In the genomic region with DNA sequence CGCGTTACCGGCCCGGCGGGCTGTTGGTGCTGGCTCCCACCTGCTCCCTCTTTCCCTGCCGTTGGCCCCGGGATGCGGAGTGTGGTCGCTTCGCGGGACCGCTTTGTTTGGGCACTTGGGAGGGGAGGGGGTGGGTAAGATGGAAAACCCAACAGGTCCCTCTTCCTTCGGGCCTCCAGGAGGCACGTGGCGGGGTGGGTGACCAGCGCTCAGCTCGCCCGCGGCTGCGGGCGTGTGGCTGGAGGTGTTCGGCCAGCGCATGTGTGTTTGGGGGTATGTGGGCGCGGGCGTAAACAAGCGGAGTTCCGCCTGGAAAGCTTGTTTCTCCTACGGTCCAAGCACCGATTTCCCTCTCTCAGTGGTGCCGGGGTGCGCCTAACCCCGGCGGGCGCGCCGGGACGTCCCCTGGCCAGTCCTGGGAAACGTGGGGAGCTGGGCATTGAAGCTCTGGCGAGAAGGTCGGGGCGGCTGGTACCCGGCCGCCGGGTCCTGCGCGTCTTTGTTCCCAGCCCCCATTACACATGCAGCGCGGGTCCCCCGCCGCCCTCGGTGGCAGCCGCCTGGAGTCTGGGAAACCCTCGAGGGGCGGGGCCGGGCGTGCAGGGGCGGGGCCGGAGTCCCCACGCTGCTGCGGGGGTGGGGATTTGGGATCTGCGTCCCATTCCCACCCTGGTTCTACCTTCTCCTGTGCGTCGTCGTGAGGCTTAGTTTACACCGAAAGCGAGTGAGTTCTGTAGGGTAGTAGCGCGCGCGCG, we compare ENCODE assay signal across 8 cellular contexts. TPM values are rescaled to one million over a fixed set of nuclear protein-coding genes. Genes with fewer than 3 reads are reported as not detected.
DNase-seq lines count a peak whose midpoint lies in the region; ATAC-seq and TF ChIP-seq lines count a peak whose summit lies in the region.

No MANE protein-coding gene starts in this region.

- no peak overlapping the region for H3K27ac ChIP-seq in AG04450 (ENCODE audit: low read depth, low read length)
- no peak overlapping the region for H3K27ac ChIP-seq in KMS-11
- H3K27ac ChIP-seq in SJSA1 = no peak overlapping the region

- no peaks in the 10 kb centered on the region for H4K20me1 ChIP-seq in KMS-11 (ENCODE audit: insufficient read depth)

- ATAC-seq in GM18868 (IDR thresholded peaks at IDR 0.05; ENCODE audit: unreplicated experiment) = peak; percentile 27

- POLR2A ChIA-PET in AG04450 (lab: Yijun Ruan, JAX) = interaction anchor here (0.8 kb wide), 1 partner anchor 37 kb away, joined by 3 read pairs; no protein-coding TSS in a partner anchor

- peaks cover 3% of the 10 kb centered on the region for H3K4me1 ChIP-seq in KMS-11 (ENCODE audit: low read depth, poor library complexity, severe bottlenecking)
- peaks cover 13% of the 10 kb centered on the region; the same call in 1 of the 2 replicates for H3K4me1 ChIP-seq in SJSA1 (replicated peaks)

- H2AFZ ChIP-seq in KMS-11 (ENCODE audit: low read depth) = peak overlapping the region; percentile 67

- no peaks in the 10 kb centered on the region; the same call in 1 of the 2 replicates for H3K9me3 ChIP-seq in AG04450 (ENCODE audit: control insufficient read depth, insufficient read depth, low read length)
- H3K9me3 ChIP-seq in SJSA1 (replicated peaks) = peaks cover 4% of the 10 kb centered on the region; the same call in 1 of the 2 replicates

- H3K36me3 ChIP-seq in KMS-11 (ENCODE audit: insufficient read depth) = no peaks in the 10 kb centered on the region
- H3K36me3 ChIP-seq in SJSA1 = no peaks in the 10 kb centered on the region

- H3K79me2 ChIP-seq in KMS-11 (ENCODE audit: insufficient read depth, low read depth) = no peaks in the 10 kb centered on the region

- H3K4me1 Mint-ChIP-seq in brain = peaks cover 51% of the 10 kb centered on the region

- H3K4me3 ChIP-seq in AG04450 (ENCODE audit: low read depth, low read length) = peak overlapping the region; percentile 70
- no peak overlapping the region for H3K4me3 ChIP-seq in KMS-11 (IDR thresholded peaks at IDR 0.05; ENCODE audit: insufficient read depth, low read depth, low read length)
- peak overlapping the region; percentile 90 for H3K4me3 ChIP-seq in SJSA1
- peak overlapping the region; percentile 93 for H3K4me3 ChIP-seq in iPS-11a (ENCODE audit: low read depth, low read length)
- H3K4me3 ChIP-seq in retinal pigment epithelial cell (ENCODE audit: low read length) = peak overlapping the region; percentile 70

- H3K36me3 Mint-ChIP-seq in brain = peaks cover 23% of the 10 kb centered on the region

- DNase-seq in AG04450 (ENCODE audit: low read depth, low spot score) = no peak
- DNase-seq in SJSA1 (ENCODE audit: low read depth in 1 of 2, low spot score in 2 of 2) = peak; percentile 34 to 60
- DNase-seq in retinal pigment epithelial cell (ENCODE audit: low read depth) = no peak
- no peak for DNase-seq in MV-4-11 (lab: John Stamatoyannopoulos, UW)

- peak overlapping the region; percentile 99 to 100 (median 100) for H3K4me3 Mint-ChIP-seq in brain

- peak overlapping the region; percentile 77; the same call in 1 of the 2 replicates for H3K9ac ChIP-seq in KMS-11

- H3K9me3 Mint-ChIP-seq in brain = peaks cover 0 to 4% (median 0%) of the 10 kb centered on the region in 5 experiments

- no peak for TF ChIP-seq CTCF in AG04450 (IDR thresholded peaks at IDR 0.05; ENCODE audit: low read depth, low read length)
- no peak for TF ChIP-seq CTCF in KMS-11 (conservative IDR thresholded peaks at IDR 0.05; ENCODE audit: low read depth, low read length)
- TF ChIP-seq CTCF in brain (conservative IDR thresholded peaks at IDR 0.05) = no peak
- no peak for TF ChIP-seq CTCF in retinal pigment epithelial cell (conservative IDR thresholded peaks at IDR 0.05; ENCODE audit: low read depth, low read length)

- H3K27me3 ChIP-seq in AG04450 (ENCODE audit: control insufficient read depth, insufficient read depth, low read length) (no peaks in the 10 kb centered on the region), KMS-11 (ENCODE audit: insufficient read depth, low read depth) (no peaks in the 10 kb centered on the region), SJSA1 (replicated peaks) (no peaks in the 10 kb centered on the region)

- peak overlapping the region; percentile 97 to 100 (median 99) for H3K27ac Mint-ChIP-seq in brain

- H3K27me3 Mint-ChIP-seq in brain = peaks cover 4% of the 10 kb centered on the region

- H3K4me2 ChIP-seq in KMS-11 = peak overlapping the region; percentile 45

- CTCF ChIA-PET in AG04450 (lab: Charles Lee) = interaction anchor here (1.1 to 4.2 kb wide), 2 partner anchors 25 to 108 kb away, joined by 3 to 22 read pairs; a partner anchor contains a TSS

RNA-seq across cellular contexts. Expression of a gene that starts 1.4 kb away (rescaled TPM):
- polyA plus RNA-seq in AG04450 (2011; rRNA removed) (0.82 and 1.0 TPM in 2 replicates), brain (ENCODE audit: insufficient read depth, low read depth, low replicate concordance) (1.8 TPM)
- polyA minus RNA-seq in AG04450 (2011; rRNA and poly(A)+ RNA removed) = 5.3 and 5.5 TPM in 2 replicates
- total RNA-seq in SJSA1 (2014; rRNA removed; shearing (Covaris generic)) = 1.1 and 2.2 TPM in 2 replicates

RNA-seq across cellular contexts. Expression of a gene that starts 41.1 kb away (rescaled TPM):
- polyA plus RNA-seq in AG04450 (2011; rRNA removed) = 15.1 and 19.3 TPM in 2 replicates
- polyA minus RNA-seq in AG04450 (2011; rRNA and poly(A)+ RNA removed) = 9.3 and 9.8 TPM in 2 replicates
- 9.0 and 11.7 TPM in 2 replicates for total RNA-seq in SJSA1 (2014; rRNA removed; shearing (Covaris generic))
- 8.3 TPM for polyA plus RNA-seq in brain (ENCODE audit: insufficient read depth, low read depth, low replicate concordance)

Comparison
In these comparisons a context has a peak if more than half of its experiments do, and no peak if none do; other contexts are left out.
1. DNase-seq: peak in SJSA1 (2 of 2); none in AG04450 (single experiment), retinal pigment epithelial cell (single experiment) and MV-4-11 (single experiment).